Comparison of ENCODE assay signal across 2 cellular contexts in genomic region chr1:67077593-67077992, GRCh38.
TF ChIP-seq lines count a peak whose summit lies in the region.

No MANE protein-coding gene starts in this region.

TF ChIP-seq in K562, 482 proteins besides CTCF, POLR2A, EP300 and RAD21 (continues in another document):
- TF ChIP-seq CBFB (CRISPR knock-in tag; IDR thresholded peaks at IDR 0.05): no peak
- peak; percentile 27 for TF ChIP-seq PRDM10 (IDR thresholded peaks at IDR 0.05; ENCODE audit: partially characterized antibody)
- TF ChIP-seq E4F1 (CRISPR knock-in tag; IDR thresholded peaks at IDR 0.05; ENCODE audit: borderline replicate concordance): no peak
- no peak for TF ChIP-seq RERE (CRISPR knock-in tag; IDR thresholded peaks at IDR 0.05; ENCODE audit: borderline replicate concordance)

TF ChIP-seq in SK-N-SH, 30 proteins besides CTCF, POLR2A, EP300 and RAD21:
- TF ChIP-seq FOXM1 (IDR thresholded peaks at IDR 0.05; ENCODE audit: low read depth) (no peak), FOXJ3 (CRISPR knock-in tag; IDR thresholded peaks at IDR 0.05) (no peak)
